In the genomic region with DNA sequence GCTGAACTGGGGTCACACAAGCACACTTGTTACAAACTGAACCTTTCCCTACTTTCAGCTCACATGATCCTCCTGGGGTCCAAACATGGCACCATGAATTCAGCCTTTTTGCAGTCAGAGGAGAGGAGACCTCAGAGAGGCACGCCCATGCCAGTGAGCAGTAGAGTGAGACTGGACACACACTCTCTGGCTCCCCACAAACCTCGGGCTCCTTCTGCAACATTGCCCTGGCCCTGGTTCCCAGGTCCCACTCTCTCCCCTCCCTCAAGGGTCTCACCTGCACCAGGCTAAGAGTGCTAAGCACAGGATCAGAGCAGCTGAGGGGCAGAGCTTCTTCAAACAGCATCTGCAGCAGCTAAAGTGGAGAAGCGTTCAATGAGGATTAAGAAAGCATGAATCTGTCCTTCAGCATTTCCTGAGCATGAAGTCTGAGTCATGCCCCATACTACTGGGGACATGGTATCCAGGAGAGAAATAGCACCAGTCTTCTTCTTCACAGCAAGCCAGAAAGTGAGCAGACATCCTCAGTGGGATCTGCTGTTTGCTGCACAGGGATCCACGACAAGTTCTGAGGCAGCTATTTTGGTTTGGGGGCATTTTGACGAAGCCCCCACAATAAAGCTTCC, we compare ENCODE assay signal across 11 cellular contexts. TPM values are rescaled to one million over a fixed set of nuclear protein-coding genes. Genes with fewer than 3 reads are reported as not detected.
DNase-seq lines count a peak whose midpoint lies in the region; FAIRE-seq and TF ChIP-seq lines count a peak whose summit lies in the region.
"Had no signal": no experiment of that assay in that cellular context is flagged by ENCODE, and none has a peak within 500 bp of the region (broad histone marks: within the 10 kb centered on the region; RNA-seq: fewer than 3 reads in every experiment).

No MANE protein-coding gene starts in this region.

- no peak for FAIRE-seq in bronchial epithelial cell (lab: Jason Lieb, UNC)

- peaks cover 0 to 23% (median 21%) of the 10 kb centered on the region in 3 donors for H3K4me1 ChIP-seq in skeletal muscle tissue (ENCODE audit: control insufficient read depth in 3 of 3, insufficient read depth in 3 of 3, low read length in 3 of 3)

- peak; percentile 43 for DNase-seq in MG63
- peak; percentile 71 for DNase-seq in bronchial epithelial cell (ENCODE audit: low read depth)
- DNase-seq in chondrocyte (ENCODE audit: low spot score) = no peak
- DNase-seq in NCI-H1417 (lab: John Stamatoyannopoulos, UW) = no peak
- DNase-seq in NCI-H1436 (lab: John Stamatoyannopoulos, UW) = no peak
- DNase-seq: activated CD4-positive, alpha-beta T cell treated with anti-CD3 and anti-CD28 coated beads, Interleukin-2, amount 10 ng/mL, durations not matched to agents 24 days and 14 days; aorta; GF-D8; NCI-H1417 treated with DMSO at 0.1 percent for 48 hours; substantia nigra had no signal

- no peaks in the 10 kb centered on the region for H3K36me3 Mint-ChIP-seq in chondrocyte (ENCODE audit: low read depth)

- peak overlapping the region; percentile 22 for H3K27ac ChIP-seq in skeletal muscle tissue (ENCODE audit: low read depth, low read length)

- peaks cover 2% of the 10 kb centered on the region for H3K9me3 Mint-ChIP-seq in chondrocyte (ENCODE audit: low read depth)
- H3K9me3 Mint-ChIP-seq: activated CD4-positive, alpha-beta T cell treated with anti-CD3 and anti-CD28 coated beads, Interleukin-2, amount 10 ng/mL, durations not matched to agents 24 days and 14 days had no signal

- TF ChIP-seq CTCF in bronchial epithelial cell (IDR thresholded peaks at IDR 0.05; ENCODE audit: insufficient read depth, low read length, severe bottlenecking) (no peak), chondrocyte (IDR thresholded peaks at IDR 0.05) (no peak)

- no peak overlapping the region for H3K4me3 ChIP-seq in MG63
- H3K4me3 ChIP-seq in bronchial epithelial cell (ENCODE audit: low read depth, low read length) = no peak overlapping the region
- H3K4me3 ChIP-seq in skeletal muscle tissue (ENCODE audit: low read length in 3 of 3) = no peak overlapping the region

- no peak overlapping the region for H3K27ac Mint-ChIP-seq in chondrocyte (ENCODE audit: unreplicated experiment)
- H3K27ac Mint-ChIP-seq: activated CD4-positive, alpha-beta T cell treated with anti-CD3 and anti-CD28 coated beads, Interleukin-2, amount 10 ng/mL, durations not matched to agents 24 days and 14 days had no signal

- H3K4me3 Mint-ChIP-seq in chondrocyte (ENCODE audit: unreplicated experiment) = no peak overlapping the region
- H3K4me3 Mint-ChIP-seq: activated CD4-positive, alpha-beta T cell treated with anti-CD3 and anti-CD28 coated beads, Interleukin-2, amount 10 ng/mL, durations not matched to agents 24 days and 14 days had no signal

- H3K27me3 ChIP-seq in MG63 (no peaks in the 10 kb centered on the region), bronchial epithelial cell (ENCODE audit: control insufficient read depth, insufficient read depth, low read length) (no peaks in the 10 kb centered on the region), skeletal muscle tissue (ENCODE audit: control insufficient read depth in 3 of 3, insufficient read depth in 3 of 3, low read length in 3 of 3) (no peaks in the 10 kb centered on the region)

- H3K27me3 Mint-ChIP-seq in chondrocyte (ENCODE audit: low read depth) = peaks cover 2% of the 10 kb centered on the region

- H3K9me3 ChIP-seq in MG63 (no peaks in the 10 kb centered on the region), skeletal muscle tissue (ENCODE audit: control insufficient read depth in 3 of 3, low read length in 3 of 3) (no peaks in the 10 kb centered on the region)

- H3K4me1 Mint-ChIP-seq in chondrocyte (ENCODE audit: low read depth) = peaks cover 25% of the 10 kb centered on the region
- H3K4me1 Mint-ChIP-seq: activated CD4-positive, alpha-beta T cell treated with anti-CD3 and anti-CD28 coated beads, Interleukin-2, amount 10 ng/mL, durations not matched to agents 24 days and 14 days had no signal

- H3K9ac ChIP-seq in skeletal muscle tissue (ENCODE audit: low read depth in 1 of 3, low read length in 3 of 3) = no peak overlapping the region

- H3K36me3 ChIP-seq in MG63 (no peaks in the 10 kb centered on the region), bronchial epithelial cell (ENCODE audit: control insufficient read depth, insufficient read depth, low read length) (no peaks in the 10 kb centered on the region), skeletal muscle tissue (ENCODE audit: control insufficient read depth in 3 of 3, insufficient read depth in 3 of 3, low read length in 3 of 3) (no peaks in the 10 kb centered on the region)

RNA-seq across cellular contexts. Expression of a gene that starts 27.2 kb away (rescaled TPM):
- 21.7 and 24.8 TPM in 2 replicates for total RNA-seq in MG63 (2014; rRNA removed; shearing (Covaris generic); ENCODE audit: low replicate concordance)
- 13.2 and 21.4 TPM in 2 replicates for total RNA-seq in bronchial epithelial cell
- total RNA-seq in skeletal muscle tissue = 7.3 TPM
- 74.3 to 99.4 TPM (median 79.2 TPM) in 3 replicates for total RNA-seq in chondrocyte

RNA-seq across cellular contexts. Expression of a gene that starts 27.5 kb away (rescaled TPM):
- total RNA-seq in MG63 (2014; rRNA removed; shearing (Covaris generic); ENCODE audit: low replicate concordance) = 7.2 and 12.5 TPM in 2 replicates
- total RNA-seq in bronchial epithelial cell (6.3 and 8.1 TPM in 2 replicates), skeletal muscle tissue (7.3 TPM), chondrocyte (39.0 to 47.0 TPM (median 42.3 TPM) in 3 replicates)

RNA-seq across cellular contexts. Expression of a gene that starts 34.6 kb away (rescaled TPM):
- total RNA-seq in MG63 (2014; rRNA removed; shearing (Covaris generic); ENCODE audit: low replicate concordance) = 62.1 and 92.9 TPM in 2 replicates
- 39.8 and 48.5 TPM in 2 replicates for total RNA-seq in bronchial epithelial cell
- 15.1 TPM for total RNA-seq in skeletal muscle tissue
- total RNA-seq in chondrocyte = 46.5 to 50.4 TPM (median 50.3 TPM) in 3 replicates

RNA-seq across cellular contexts. Expression of a gene that starts 41.1 kb away (rescaled TPM):
- 0.49 and 2.6 TPM in 2 replicates for total RNA-seq in MG63 (2014; rRNA removed; shearing (Covaris generic); ENCODE audit: low replicate concordance)
- total RNA-seq in bronchial epithelial cell (2.3 and 3.2 TPM in 2 replicates), skeletal muscle tissue (39.7 TPM), chondrocyte (not detected in 3 replicates)

RNA-seq across cellular contexts. Expression of a gene that starts 44.4 kb away (rescaled TPM):
- 4.0 and 4.5 TPM in 2 replicates for total RNA-seq in MG63 (2014; rRNA removed; shearing (Covaris generic); ENCODE audit: low replicate concordance)
- 2.6 and 3.2 TPM in 2 replicates for total RNA-seq in bronchial epithelial cell
- total RNA-seq in skeletal muscle tissue = not detected
- total RNA-seq in chondrocyte = 5.6 to 6.2 TPM (median 6.0 TPM) in 3 replicates

Comparison
In these comparisons a context has a peak if more than half of its experiments do, and no peak if none do; other contexts are left out.
1. DNase-seq: peak in MG63 (single experiment) and bronchial epithelial cell (single experiment); none in chondrocyte (single experiment), NCI-H1417 (0 of 3) and NCI-H1436 (single experiment).